Comparison of ENCODE assay signal across 7 cellular contexts in genomic region chr5:139696167-139696893, GRCh38. TPM values are rescaled to one million over a fixed set of nuclear protein-coding genes. Genes with fewer than 3 reads are reported as not detected.
DNase-seq lines count a peak whose midpoint lies in the region; ATAC-seq lines count a peak whose summit lies in the region.

No MANE protein-coding gene starts in this region.

- peaks cover 30% of the 10 kb centered on the region for H3K27me3 Mint-ChIP-seq in activated T-helper 2 cell treated with anti-CD3 and anti-CD28 coated beads, Interferon-gamma antibody, Interleukin-2, Interleukin-4, amounts not matched to agents 10 μg/mL and 5 μg/mL and 100 μg/mL, durations not matched to agents 14 hours and 24 hours and 36 hours (ENCODE audit: low read depth)

- H3K4me3 ChIP-seq in iPS-20b (ENCODE audit: low read length) (peak overlapping the region; percentile 63; the same call in 1 of the 2 replicates), subcutaneous abdominal adipose tissue (ENCODE audit: low read depth in 1 of 5, low read length in 5 of 5) (peak overlapping the region in 4 of 5 donors; percentile 31 to 64 (median 54))

- peak overlapping the region; percentile 71; the same call in 1 of the 2 replicates for H3K9ac ChIP-seq in iPS-20b (ENCODE audit: low read depth, low read length)
- H3K9ac ChIP-seq in subcutaneous abdominal adipose tissue (ENCODE audit: low read length in 5 of 5) = peak overlapping the region in 1 of 5 donors; percentile 62

- peak overlapping the region; percentile 54 for H3K4me3 Mint-ChIP-seq in activated T-helper 2 cell treated with anti-CD3 and anti-CD28 coated beads, Interferon-gamma antibody, Interleukin-2, Interleukin-4, amounts not matched to agents 10 μg/mL and 5 μg/mL and 100 μg/mL, durations not matched to agents 14 hours and 24 hours and 36 hours (ENCODE audit: low read depth)

- DNase-seq in activated T-helper 2 cell treated with anti-CD3 and anti-CD28 coated beads, Interferon-gamma antibody, Interleukin-2, Interleukin-4, amounts not matched to agents 10 μg/mL and 5 μg/mL and 100 μg/mL, durations not matched to agents 14 hours and 24 hours and 36 hours (ENCODE audit: low spot score) = no peak
- no peak for DNase-seq in NCI-H1092 (lab: John Stamatoyannopoulos, UW)
- no peak for DNase-seq in GM03348 (ENCODE audit: low spot score)

- intact Hi-C loops in activated T-helper 2 cell treated with anti-CD3 and anti-CD28 coated beads, Interferon-gamma antibody, Interleukin-2, Interleukin-4, amounts not matched to agents 10 μg/mL and 5 μg/mL and 100 μg/mL, durations not matched to agents 14 hours and 24 hours and 36 hours (cut with micrococcal nuclease) = loop anchor here (10.0 kb wide), 1 partner anchor 122 kb away; no protein-coding TSS in a partner anchor

- H3K9me3 ChIP-seq in iPS-20b (ENCODE audit: insufficient read depth, low read depth, low read length) = no peaks in the 10 kb centered on the region
- H3K9me3 ChIP-seq in subcutaneous abdominal adipose tissue (ENCODE audit: control insufficient read depth in 5 of 5, low read length in 5 of 5) = no peaks in the 10 kb centered on the region

- H3K4me1 ChIP-seq in iPS-20b (ENCODE audit: insufficient read depth, low read length) (peaks cover 32% of the 10 kb centered on the region), subcutaneous abdominal adipose tissue (ENCODE audit: control insufficient read depth in 5 of 5, insufficient read depth in 5 of 5, low read length in 5 of 5) (peaks cover 16 to 59% (median 41%) of the 10 kb centered on the region in 5 donors)

- H3K27me3 ChIP-seq in iPS-20b (ENCODE audit: insufficient read depth, low read length) (peaks cover 44% of the 10 kb centered on the region), subcutaneous abdominal adipose tissue (ENCODE audit: control insufficient read depth in 5 of 5, insufficient read depth in 4 of 5, low read length in 5 of 5) (peaks cover 0 to 5% (median 0%) of the 10 kb centered on the region in 5 donors)

- H3K27ac ChIP-seq in iPS-20b (ENCODE audit: low read length) = no peak overlapping the region
- peak overlapping the region; percentile 81 for H3K27ac ChIP-seq in subcutaneous abdominal adipose tissue (ENCODE audit: low read depth, low read length)

- H3K36me3 ChIP-seq in iPS-20b (ENCODE audit: insufficient read depth, low read depth, low read length) = no peaks in the 10 kb centered on the region
- H3K36me3 ChIP-seq in subcutaneous abdominal adipose tissue (ENCODE audit: control insufficient read depth in 5 of 5, insufficient read depth in 5 of 5, low read length in 5 of 5) = no peaks in the 10 kb centered on the region

- H3K4me1 Mint-ChIP-seq in activated T-helper 2 cell treated with anti-CD3 and anti-CD28 coated beads, Interferon-gamma antibody, Interleukin-2, Interleukin-4, amounts not matched to agents 10 μg/mL and 5 μg/mL and 100 μg/mL, durations not matched to agents 14 hours and 24 hours and 36 hours (ENCODE audit: low read depth) = peaks cover 6% of the 10 kb centered on the region

- peak; percentile 8 for ATAC-seq in HG02852 (IDR thresholded peaks at IDR 0.05; ENCODE audit: unreplicated experiment)
- no peak for ATAC-seq in HG03280 (IDR thresholded peaks at IDR 0.05; ENCODE audit: unreplicated experiment)

- H3K36me3 Mint-ChIP-seq in activated T-helper 2 cell treated with anti-CD3 and anti-CD28 coated beads, Interferon-gamma antibody, Interleukin-2, Interleukin-4, amounts not matched to agents 10 μg/mL and 5 μg/mL and 100 μg/mL, durations not matched to agents 14 hours and 24 hours and 36 hours (ENCODE audit: low read depth) = no peaks in the 10 kb centered on the region

- H3K27ac Mint-ChIP-seq in activated T-helper 2 cell treated with anti-CD3 and anti-CD28 coated beads, Interferon-gamma antibody, Interleukin-2, Interleukin-4, amounts not matched to agents 10 μg/mL and 5 μg/mL and 100 μg/mL, durations not matched to agents 14 hours and 24 hours and 36 hours = no peak overlapping the region

- no peaks in the 10 kb centered on the region for H3K9me3 Mint-ChIP-seq in activated T-helper 2 cell treated with anti-CD3 and anti-CD28 coated beads, Interferon-gamma antibody, Interleukin-2, Interleukin-4, amounts not matched to agents 10 μg/mL and 5 μg/mL and 100 μg/mL, durations not matched to agents 14 hours and 24 hours and 36 hours

RNA-seq across cellular contexts. Expression of gene CXXC5, which starts 48.2 kb away (rescaled TPM):
- 1.3 and 2.9 TPM in 2 replicates for total RNA-seq in activated T-helper 2 cell treated with anti-CD3 and anti-CD28 coated beads, Interferon-gamma antibody, Interleukin-2, Interleukin-4, amounts not matched to agents 10 μg/mL and 5 μg/mL and 100 μg/mL, durations not matched to agents 14 hours and 24 hours and 36 hours
